Comparison of ENCODE assay signal across 1 cellular context in the genomic region with DNA sequence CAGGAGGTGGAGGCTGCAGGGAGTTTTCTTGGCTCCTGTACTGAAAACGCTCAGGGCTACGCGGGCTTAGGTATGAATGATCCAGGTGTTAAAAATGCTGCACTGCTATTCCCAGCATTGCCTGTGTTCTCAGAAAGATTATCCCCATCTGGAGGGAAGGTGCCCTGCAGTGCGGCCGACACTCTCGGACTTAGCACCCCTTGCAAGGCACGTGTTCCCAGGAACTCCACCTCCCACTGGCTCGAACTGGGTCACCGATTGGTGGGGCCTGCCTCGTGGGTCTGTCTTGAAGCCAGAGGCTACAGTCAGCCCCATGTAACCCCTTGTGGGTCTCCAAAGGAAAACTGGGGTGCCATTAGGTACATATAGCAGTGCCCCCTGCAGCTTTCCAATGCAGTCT.
TF ChIP-seq lines count a peak whose summit lies in the region.

No MANE protein-coding gene starts in this region.

TF ChIP-seq in HepG2, 621 proteins besides CTCF, POLR2A, EP300 and RAD21 (continued from another document and continues in another):
- TF ChIP-seq, protein P1, sequence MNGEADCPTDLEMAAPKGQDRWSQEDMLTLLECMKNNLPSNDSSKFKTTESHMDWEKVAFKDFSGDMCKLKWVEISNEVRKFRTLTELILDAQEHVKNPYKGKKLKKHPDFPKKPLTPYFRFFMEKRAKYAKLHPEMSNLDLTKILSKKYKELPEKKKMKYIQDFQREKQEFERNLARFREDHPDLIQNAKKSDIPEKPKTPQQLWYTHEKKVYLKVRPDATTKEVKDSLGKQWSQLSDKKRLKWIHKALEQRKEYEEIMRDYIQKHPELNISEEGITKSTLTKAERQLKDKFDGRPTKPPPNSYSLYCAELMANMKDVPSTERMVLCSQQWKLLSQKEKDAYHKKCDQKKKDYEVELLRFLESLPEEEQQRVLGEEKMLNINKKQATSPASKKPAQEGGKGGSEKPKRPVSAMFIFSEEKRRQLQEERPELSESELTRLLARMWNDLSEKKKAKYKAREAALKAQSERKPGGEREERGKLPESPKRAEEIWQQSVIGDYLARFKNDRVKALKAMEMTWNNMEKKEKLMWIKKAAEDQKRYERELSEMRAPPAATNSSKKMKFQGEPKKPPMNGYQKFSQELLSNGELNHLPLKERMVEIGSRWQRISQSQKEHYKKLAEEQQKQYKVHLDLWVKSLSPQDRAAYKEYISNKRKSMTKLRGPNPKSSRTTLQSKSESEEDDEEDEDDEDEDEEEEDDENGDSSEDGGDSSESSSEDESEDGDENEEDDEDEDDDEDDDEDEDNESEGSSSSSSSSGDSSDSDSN (CRISPR knock-in tag; IDR thresholded peaks at IDR 0.05) = no peak
- TF ChIP-seq CENPX (CRISPR knock-in tag; IDR thresholded peaks at IDR 0.05) = no peak
- TF ChIP-seq ZNF589 (CRISPR knock-in tag; conservative IDR thresholded peaks at IDR 0.05) = 0 out of 2 replicates have a peak, but pooled peaks have one; percentile 48
- no peak for TF ChIP-seq ZNF720 (CRISPR knock-in tag; IDR thresholded peaks at IDR 0.05)
- TF ChIP-seq ZNF746 (CRISPR knock-in tag; IDR thresholded peaks at IDR 0.05) = no peak
- no peak for TF ChIP-seq ZFYVE20 (CRISPR knock-in tag; IDR thresholded peaks at IDR 0.05; ENCODE audit: borderline replicate concordance, low read depth)
- no peak for TF ChIP-seq ARHGAP35 (CRISPR knock-in tag; IDR thresholded peaks at IDR 0.05; ENCODE audit: borderline replicate concordance)
- TF ChIP-seq, protein P2, sequence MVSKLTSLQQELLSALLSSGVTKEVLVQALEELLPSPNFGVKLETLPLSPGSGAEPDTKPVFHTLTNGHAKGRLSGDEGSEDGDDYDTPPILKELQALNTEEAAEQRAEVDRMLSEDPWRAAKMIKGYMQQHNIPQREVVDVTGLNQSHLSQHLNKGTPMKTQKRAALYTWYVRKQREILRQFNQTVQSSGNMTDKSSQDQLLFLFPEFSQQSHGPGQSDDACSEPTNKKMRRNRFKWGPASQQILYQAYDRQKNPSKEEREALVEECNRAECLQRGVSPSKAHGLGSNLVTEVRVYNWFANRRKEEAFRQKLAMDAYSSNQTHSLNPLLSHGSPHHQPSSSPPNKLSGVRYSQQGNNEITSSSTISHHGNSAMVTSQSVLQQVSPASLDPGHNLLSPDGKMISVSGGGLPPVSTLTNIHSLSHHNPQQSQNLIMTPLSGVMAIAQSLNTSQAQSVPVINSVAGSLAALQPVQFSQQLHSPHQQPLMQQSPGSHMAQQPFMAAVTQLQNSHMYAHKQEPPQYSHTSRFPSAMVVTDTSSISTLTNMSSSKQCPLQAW (CRISPR knock-in tag; IDR thresholded peaks at IDR 0.05) = no peak
- no peak for TF ChIP-seq ZNF780A (CRISPR knock-in tag; IDR thresholded peaks at IDR 0.05)
- TF ChIP-seq ZNF430 (CRISPR knock-in tag; IDR thresholded peaks at IDR 0.05) = 0 out of 2 replicates have a peak, but pooled peaks have one; percentile 27
- TF ChIP-seq, protein P3, sequence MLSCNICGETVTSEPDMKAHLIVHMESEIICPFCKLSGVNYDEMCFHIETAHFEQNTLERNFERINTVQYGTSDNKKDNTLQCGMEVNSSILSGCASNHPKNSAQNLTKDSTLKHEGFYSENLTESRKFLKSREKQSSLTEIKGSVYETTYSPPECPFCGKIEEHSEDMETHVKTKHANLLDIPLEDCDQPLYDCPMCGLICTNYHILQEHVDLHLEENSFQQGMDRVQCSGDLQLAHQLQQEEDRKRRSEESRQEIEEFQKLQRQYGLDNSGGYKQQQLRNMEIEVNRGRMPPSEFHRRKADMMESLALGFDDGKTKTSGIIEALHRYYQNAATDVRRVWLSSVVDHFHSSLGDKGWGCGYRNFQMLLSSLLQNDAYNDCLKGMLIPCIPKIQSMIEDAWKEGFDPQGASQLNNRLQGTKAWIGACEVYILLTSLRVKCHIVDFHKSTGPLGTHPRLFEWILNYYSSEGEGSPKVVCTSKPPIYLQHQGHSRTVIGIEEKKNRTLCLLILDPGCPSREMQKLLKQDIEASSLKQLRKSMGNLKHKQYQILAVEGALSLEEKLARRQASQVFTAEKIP (CRISPR knock-in tag; IDR thresholded peaks at IDR 0.05; ENCODE audit: borderline replicate concordance) = no peak
- no peak for TF ChIP-seq SMAD9 (CRISPR knock-in tag; IDR thresholded peaks at IDR 0.05)
- no peak for TF ChIP-seq HOXD1 (CRISPR knock-in tag; IDR thresholded peaks at IDR 0.05)
- no peak for TF ChIP-seq ZNF317 (CRISPR knock-in tag; IDR thresholded peaks at IDR 0.05)
- no peak for TF ChIP-seq NCOA2 (CRISPR knock-in tag; IDR thresholded peaks at IDR 0.05)
- TF ChIP-seq SAP130 (CRISPR knock-in tag; IDR thresholded peaks at IDR 0.05; ENCODE audit: low read depth) = peak; percentile 34; the same call in 1 of the 2 replicates
- TF ChIP-seq ZFY (CRISPR knock-in tag; IDR thresholded peaks at IDR 0.05) = peak; percentile 61
- TF ChIP-seq SRSF4 (IDR thresholded peaks at IDR 0.05; ENCODE audit: low read depth, low read length, poor library complexity, severe bottlenecking) = no peak
- TF ChIP-seq HDAC6 (IDR thresholded peaks at IDR 0.05; ENCODE audit: low read depth, low read length) = no peak
- TF ChIP-seq ZNF704 (CRISPR knock-in tag; IDR thresholded peaks at IDR 0.05; ENCODE audit: borderline replicate concordance) = no peak
- TF ChIP-seq HMGXB4 (CRISPR knock-in tag; IDR thresholded peaks at IDR 0.05; ENCODE audit: borderline replicate concordance in 1 of 2, low read depth in 1 of 2) = no peak
- no peak for TF ChIP-seq SATB2 (CRISPR knock-in tag; IDR thresholded peaks at IDR 0.05)
- TF ChIP-seq, protein P4, sequence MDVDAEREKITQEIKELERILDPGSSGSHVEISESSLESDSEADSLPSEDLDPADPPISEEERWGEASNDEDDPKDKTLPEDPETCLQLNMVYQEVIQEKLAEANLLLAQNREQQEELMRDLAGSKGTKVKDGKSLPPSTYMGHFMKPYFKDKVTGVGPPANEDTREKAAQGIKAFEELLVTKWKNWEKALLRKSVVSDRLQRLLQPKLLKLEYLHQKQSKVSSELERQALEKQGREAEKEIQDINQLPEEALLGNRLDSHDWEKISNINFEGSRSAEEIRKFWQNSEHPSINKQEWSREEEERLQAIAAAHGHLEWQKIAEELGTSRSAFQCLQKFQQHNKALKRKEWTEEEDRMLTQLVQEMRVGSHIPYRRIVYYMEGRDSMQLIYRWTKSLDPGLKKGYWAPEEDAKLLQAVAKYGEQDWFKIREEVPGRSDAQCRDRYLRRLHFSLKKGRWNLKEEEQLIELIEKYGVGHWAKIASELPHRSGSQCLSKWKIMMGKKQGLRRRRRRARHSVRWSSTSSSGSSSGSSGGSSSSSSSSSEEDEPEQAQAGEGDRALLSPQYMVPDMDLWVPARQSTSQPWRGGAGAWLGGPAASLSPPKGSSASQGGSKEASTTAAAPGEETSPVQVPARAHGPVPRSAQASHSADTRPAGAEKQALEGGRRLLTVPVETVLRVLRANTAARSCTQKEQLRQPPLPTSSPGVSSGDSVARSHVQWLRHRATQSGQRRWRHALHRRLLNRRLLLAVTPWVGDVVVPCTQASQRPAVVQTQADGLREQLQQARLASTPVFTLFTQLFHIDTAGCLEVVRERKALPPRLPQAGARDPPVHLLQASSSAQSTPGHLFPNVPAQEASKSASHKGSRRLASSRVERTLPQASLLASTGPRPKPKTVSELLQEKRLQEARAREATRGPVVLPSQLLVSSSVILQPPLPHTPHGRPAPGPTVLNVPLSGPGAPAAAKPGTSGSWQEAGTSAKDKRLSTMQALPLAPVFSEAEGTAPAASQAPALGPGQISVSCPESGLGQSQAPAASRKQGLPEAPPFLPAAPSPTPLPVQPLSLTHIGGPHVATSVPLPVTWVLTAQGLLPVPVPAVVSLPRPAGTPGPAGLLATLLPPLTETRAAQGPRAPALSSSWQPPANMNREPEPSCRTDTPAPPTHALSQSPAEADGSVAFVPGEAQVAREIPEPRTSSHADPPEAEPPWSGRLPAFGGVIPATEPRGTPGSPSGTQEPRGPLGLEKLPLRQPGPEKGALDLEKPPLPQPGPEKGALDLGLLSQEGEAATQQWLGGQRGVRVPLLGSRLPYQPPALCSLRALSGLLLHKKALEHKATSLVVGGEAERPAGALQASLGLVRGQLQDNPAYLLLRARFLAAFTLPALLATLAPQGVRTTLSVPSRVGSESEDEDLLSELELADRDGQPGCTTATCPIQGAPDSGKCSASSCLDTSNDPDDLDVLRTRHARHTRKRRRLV (CRISPR knock-in tag; IDR thresholded peaks at IDR 0.05) = no peak
- no peak for TF ChIP-seq KDM3A (CRISPR knock-in tag; IDR thresholded peaks at IDR 0.05; ENCODE audit: low read depth)
- TF ChIP-seq, protein P5, sequence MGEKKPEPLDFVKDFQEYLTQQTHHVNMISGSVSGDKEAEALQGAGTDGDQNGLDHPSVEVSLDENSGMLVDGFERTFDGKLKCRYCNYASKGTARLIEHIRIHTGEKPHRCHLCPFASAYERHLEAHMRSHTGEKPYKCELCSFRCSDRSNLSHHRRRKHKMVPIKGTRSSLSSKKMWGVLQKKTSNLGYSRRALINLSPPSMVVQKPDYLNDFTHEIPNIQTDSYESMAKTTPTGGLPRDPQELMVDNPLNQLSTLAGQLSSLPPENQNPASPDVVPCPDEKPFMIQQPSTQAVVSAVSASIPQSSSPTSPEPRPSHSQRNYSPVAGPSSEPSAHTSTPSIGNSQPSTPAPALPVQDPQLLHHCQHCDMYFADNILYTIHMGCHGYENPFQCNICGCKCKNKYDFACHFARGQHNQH (CRISPR knock-in tag; IDR thresholded peaks at IDR 0.05) = no peak
- TF ChIP-seq TMF1 (CRISPR knock-in tag; IDR thresholded peaks at IDR 0.05; ENCODE audit: low read depth) = no peak
- TF ChIP-seq DBP (CRISPR knock-in tag; IDR thresholded peaks at IDR 0.05; ENCODE audit: not compliant biosample characterization) = no peak
- TF ChIP-seq GABPB1 (CRISPR knock-in tag; IDR thresholded peaks at IDR 0.05) = no peak; the same call in 1 of the 2 replicates
- no peak for TF ChIP-seq NPAS2 (CRISPR knock-in tag; IDR thresholded peaks at IDR 0.05; ENCODE audit: borderline replicate concordance)
- 0 out of 2 replicates have a peak, but pooled peaks have one; percentile 34 for TF ChIP-seq ZSCAN9 (CRISPR knock-in tag; IDR thresholded peaks at IDR 0.05; ENCODE audit: borderline replicate concordance)
- peak; percentile 75 for TF ChIP-seq PITX1 (CRISPR knock-in tag; IDR thresholded peaks at IDR 0.05)
- TF ChIP-seq ZNF782 (CRISPR knock-in tag; IDR thresholded peaks at IDR 0.05; ENCODE audit: borderline replicate concordance) = no peak
- no peak for TF ChIP-seq ZBTB14 (CRISPR knock-in tag; IDR thresholded peaks at IDR 0.05)
- TF ChIP-seq CAMTA2 (CRISPR knock-in tag; IDR thresholded peaks at IDR 0.05; ENCODE audit: borderline replicate concordance) = 0 out of 2 replicates have a peak, but pooled peaks have one; percentile 2
- TF ChIP-seq, protein P6, sequence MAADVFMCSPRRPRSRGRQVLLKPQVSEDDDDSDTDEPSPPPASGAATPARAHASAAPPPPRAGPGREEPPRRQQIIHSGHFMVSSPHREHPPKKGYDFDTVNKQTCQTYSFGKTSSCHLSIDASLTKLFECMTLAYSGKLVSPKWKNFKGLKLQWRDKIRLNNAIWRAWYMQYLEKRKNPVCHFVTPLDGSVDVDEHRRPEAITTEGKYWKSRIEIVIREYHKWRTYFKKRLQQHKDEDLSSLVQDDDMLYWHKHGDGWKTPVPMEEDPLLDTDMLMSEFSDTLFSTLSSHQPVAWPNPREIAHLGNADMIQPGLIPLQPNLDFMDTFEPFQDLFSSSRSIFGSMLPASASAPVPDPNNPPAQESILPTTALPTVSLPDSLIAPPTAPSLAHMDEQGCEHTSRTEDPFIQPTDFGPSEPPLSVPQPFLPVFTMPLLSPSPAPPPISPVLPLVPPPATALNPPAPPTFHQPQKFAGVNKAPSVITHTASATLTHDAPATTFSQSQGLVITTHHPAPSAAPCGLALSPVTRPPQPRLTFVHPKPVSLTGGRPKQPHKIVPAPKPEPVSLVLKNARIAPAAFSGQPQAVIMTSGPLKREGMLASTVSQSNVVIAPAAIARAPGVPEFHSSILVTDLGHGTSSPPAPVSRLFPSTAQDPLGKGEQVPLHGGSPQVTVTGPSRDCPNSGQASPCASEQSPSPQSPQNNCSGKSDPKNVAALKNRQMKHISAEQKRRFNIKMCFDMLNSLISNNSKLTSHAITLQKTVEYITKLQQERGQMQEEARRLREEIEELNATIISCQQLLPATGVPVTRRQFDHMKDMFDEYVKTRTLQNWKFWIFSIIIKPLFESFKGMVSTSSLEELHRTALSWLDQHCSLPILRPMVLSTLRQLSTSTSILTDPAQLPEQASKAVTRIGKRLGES (CRISPR knock-in tag; IDR thresholded peaks at IDR 0.05; ENCODE audit: borderline replicate concordance) = no peak
- TF ChIP-seq TAF15 (IDR thresholded peaks at IDR 0.05; ENCODE audit: low read depth, low read length, poor library complexity, severe bottlenecking) = no peak
- TF ChIP-seq TEAD2 (CRISPR knock-in tag; IDR thresholded peaks at IDR 0.05) = no peak
